ENCODE assay signal across 1 cellular context in the genomic region with DNA sequence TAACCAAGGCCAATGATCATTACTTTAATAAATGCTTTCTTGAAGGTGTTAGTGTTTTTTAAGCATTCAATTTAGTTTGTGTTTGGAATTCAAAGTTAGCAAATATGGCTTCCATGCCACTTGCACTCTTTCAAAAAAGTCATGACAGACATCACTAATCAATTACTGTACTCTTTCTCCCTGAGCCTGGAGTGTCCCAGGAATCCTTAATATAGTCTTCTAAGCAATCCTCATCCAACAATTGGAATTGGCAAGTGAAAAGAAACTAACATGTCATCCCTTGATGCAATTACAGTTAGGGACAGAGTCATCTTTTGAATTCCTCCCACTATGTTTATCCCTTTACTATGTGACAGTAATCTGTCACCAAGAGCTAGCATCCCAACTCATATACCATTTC.
TF ChIP-seq lines count a peak whose summit lies in the region.

No MANE protein-coding gene starts in this region.

TF ChIP-seq in HCT116, 20 proteins besides CTCF, POLR2A, EP300 and RAD21 (continued from another document):
- TF ChIP-seq, protein P1, sequence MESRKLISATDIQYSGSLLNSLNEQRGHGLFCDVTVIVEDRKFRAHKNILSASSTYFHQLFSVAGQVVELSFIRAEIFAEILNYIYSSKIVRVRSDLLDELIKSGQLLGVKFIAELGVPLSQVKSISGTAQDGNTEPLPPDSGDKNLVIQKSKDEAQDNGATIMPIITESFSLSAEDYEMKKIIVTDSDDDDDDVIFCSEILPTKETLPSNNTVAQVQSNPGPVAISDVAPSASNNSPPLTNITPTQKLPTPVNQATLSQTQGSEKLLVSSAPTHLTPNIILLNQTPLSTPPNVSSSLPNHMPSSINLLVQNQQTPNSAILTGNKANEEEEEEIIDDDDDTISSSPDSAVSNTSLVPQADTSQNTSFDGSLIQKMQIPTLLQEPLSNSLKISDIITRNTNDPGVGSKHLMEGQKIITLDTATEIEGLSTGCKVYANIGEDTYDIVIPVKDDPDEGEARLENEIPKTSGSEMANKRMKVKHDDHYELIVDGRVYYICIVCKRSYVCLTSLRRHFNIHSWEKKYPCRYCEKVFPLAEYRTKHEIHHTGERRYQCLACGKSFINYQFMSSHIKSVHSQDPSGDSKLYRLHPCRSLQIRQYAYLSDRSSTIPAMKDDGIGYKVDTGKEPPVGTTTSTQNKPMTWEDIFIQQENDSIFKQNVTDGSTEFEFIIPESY (IDR thresholded peaks at IDR 0.05; ENCODE audit: extremely low read depth, insufficient replicate concordance, low read length), result no peak
- TF ChIP-seq CEBPB (IDR thresholded peaks at IDR 0.05; ENCODE audit: low read depth), result no peak
- no peak for TF ChIP-seq EGR1 (IDR thresholded peaks at IDR 0.05; ENCODE audit: low read depth)
